In the genomic region with DNA sequence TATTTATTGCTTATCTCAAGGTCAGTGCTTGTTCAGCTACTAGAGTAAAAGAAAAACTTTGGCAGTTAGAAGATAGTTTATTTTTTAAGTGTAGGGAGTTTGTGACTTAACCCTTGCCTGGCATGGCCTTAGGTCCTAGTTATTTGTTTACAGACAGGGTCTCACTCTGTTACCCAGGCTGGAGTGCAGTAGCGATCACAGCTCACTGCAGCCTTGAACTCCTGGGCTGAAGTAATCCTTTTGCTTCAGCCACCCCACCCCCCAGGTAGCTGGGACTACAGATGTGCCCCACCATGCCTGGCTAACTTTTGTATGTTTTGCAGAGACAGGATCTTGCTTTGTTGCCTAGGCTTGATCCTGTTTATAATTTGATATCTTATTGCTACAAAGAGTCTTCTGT, we compare ENCODE assay signal across 1 cellular context.
TF ChIP-seq lines count a peak whose summit lies in the region.

No MANE protein-coding gene starts in this region.

TF ChIP-seq in HepG2, 621 proteins besides CTCF, POLR2A, EP300 and RAD21 (continued from another document and continues in another):
- TF ChIP-seq, protein P1, sequence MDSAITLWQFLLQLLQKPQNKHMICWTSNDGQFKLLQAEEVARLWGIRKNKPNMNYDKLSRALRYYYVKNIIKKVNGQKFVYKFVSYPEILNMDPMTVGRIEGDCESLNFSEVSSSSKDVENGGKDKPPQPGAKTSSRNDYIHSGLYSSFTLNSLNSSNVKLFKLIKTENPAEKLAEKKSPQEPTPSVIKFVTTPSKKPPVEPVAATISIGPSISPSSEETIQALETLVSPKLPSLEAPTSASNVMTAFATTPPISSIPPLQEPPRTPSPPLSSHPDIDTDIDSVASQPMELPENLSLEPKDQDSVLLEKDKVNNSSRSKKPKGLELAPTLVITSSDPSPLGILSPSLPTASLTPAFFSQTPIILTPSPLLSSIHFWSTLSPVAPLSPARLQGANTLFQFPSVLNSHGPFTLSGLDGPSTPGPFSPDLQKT (CRISPR knock-in tag; IDR thresholded peaks at IDR 0.05; ENCODE audit: borderline replicate concordance): no peak
- TF ChIP-seq CBX5 (CRISPR knock-in tag; IDR thresholded peaks at IDR 0.05; ENCODE audit: borderline replicate concordance): no peak
- peak; percentile 70; the same call in 1 of the 2 replicates for TF ChIP-seq FOXK1 (CRISPR knock-in tag; IDR thresholded peaks at IDR 0.05; ENCODE audit: borderline replicate concordance, low read depth)
- TF ChIP-seq ZNF614 (CRISPR knock-in tag; IDR thresholded peaks at IDR 0.05; ENCODE audit: borderline replicate concordance): peak; percentile 51; the same call in 1 of the 2 replicates
- no peak for TF ChIP-seq CCDC6 (CRISPR knock-in tag; IDR thresholded peaks at IDR 0.05)
- TF ChIP-seq KAT7 (CRISPR knock-in tag; IDR thresholded peaks at IDR 0.05; ENCODE audit: borderline replicate concordance): peak; percentile 67; the same call in 1 of the 2 replicates
- TF ChIP-seq, protein P2, sequence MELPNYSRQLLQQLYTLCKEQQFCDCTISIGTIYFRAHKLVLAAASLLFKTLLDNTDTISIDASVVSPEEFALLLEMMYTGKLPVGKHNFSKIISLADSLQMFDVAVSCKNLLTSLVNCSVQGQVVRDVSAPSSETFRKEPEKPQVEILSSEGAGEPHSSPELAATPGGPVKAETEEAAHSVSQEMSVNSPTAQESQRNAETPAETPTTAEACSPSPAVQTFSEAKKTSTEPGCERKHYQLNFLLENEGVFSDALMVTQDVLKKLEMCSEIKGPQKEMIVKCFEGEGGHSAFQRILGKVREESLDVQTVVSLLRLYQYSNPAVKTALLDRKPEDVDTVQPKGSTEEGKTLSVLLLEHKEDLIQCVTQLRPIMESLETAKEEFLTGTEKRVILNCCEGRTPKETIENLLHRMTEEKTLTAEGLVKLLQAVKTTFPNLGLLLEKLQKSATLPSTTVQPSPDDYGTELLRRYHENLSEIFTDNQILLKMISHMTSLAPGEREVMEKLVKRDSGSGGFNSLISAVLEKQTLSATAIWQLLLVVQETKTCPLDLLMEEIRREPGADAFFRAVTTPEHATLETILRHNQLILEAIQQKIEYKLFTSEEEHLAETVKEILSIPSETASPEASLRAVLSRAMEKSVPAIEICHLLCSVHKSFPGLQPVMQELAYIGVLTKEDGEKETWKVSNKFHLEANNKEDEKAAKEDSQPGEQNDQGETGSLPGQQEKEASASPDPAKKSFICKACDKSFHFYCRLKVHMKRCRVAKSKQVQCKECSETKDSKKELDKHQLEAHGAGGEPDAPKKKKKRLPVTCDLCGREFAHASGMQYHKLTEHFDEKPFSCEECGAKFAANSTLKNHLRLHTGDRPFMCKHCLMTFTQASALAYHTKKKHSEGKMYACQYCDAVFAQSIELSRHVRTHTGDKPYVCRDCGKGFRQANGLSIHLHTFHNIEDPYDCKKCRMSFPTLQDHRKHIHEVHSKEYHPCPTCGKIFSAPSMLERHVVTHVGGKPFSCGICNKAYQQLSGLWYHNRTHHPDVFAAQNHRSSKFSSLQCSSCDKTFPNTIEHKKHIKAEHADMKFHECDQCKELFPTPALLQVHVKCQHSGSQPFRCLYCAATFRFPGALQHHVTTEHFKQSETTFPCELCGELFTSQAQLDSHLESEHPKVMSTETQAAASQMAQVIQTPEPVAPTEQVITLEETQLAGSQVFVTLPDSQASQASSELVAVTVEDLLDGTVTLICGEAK (IDR thresholded peaks at IDR 0.05): no peak
- TF ChIP-seq, protein P2 (CRISPR knock-in tag; IDR thresholded peaks at IDR 0.05): no peak
- TF ChIP-seq ZSCAN31 (CRISPR knock-in tag; IDR thresholded peaks at IDR 0.05; ENCODE audit: low read depth): no peak
- TF ChIP-seq, protein P3, sequence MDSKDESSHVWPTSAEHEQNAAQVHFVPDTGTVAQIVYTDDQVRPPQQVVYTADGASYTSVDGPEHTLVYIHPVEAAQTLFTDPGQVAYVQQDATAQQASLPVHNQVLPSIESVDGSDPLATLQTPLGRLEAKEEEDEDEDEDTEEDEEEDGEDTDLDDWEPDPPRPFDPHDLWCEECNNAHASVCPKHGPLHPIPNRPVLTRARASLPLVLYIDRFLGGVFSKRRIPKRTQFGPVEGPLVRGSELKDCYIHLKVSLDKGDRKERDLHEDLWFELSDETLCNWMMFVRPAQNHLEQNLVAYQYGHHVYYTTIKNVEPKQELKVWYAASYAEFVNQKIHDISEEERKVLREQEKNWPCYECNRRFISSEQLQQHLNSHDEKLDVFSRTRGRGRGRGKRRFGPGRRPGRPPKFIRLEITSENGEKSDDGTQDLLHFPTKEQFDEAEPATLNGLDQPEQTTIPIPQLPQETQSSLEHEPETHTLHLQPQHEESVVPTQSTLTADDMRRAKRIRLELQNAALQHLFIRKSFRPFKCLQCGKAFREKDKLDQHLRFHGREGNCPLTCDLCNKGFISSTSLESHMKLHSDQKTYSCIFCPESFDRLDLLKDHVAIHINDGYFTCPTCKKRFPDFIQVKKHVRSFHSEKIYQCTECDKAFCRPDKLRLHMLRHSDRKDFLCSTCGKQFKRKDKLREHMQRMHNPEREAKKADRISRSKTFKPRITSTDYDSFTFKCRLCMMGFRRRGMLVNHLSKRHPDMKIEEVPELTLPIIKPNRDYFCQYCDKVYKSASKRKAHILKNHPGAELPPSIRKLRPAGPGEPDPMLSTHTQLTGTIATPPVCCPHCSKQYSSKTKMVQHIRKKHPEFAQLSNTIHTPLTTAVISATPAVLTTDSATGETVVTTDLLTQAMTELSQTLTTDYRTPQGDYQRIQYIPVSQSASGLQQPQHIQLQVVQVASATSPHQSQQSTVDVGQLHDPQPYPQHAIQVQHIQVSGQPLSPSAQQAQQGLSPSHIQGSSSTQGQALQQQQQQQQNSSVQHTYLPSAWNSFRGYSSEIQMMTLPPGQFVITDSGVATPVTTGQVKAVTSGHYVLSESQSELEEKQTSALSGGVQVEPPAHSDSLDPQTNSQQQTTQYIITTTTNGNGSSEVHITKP (CRISPR knock-in tag; IDR thresholded peaks at IDR 0.05; ENCODE audit: low read depth): no peak
- no peak for TF ChIP-seq SOX6 (IDR thresholded peaks at IDR 0.05)
- peak; percentile 59; the same call in 1 of the 2 replicates for TF ChIP-seq SOX6 (CRISPR knock-in tag; IDR thresholded peaks at IDR 0.05)
- 0 out of 2 replicates have a peak, but pooled peaks have one; percentile 32 for TF ChIP-seq PHF8 (CRISPR knock-in tag; IDR thresholded peaks at IDR 0.05)
- peak; percentile 35 for TF ChIP-seq PHF5A (CRISPR knock-in tag; IDR thresholded peaks at IDR 0.05; ENCODE audit: low read depth, unreplicated experiment)
- TF ChIP-seq TBL1XR1 (IDR thresholded peaks at IDR 0.05; ENCODE audit: borderline replicate concordance, low read length, partially characterized antibody): no peak
- peak; percentile 96 for TF ChIP-seq PITX1 (CRISPR knock-in tag; IDR thresholded peaks at IDR 0.05)
- TF ChIP-seq, protein P4, sequence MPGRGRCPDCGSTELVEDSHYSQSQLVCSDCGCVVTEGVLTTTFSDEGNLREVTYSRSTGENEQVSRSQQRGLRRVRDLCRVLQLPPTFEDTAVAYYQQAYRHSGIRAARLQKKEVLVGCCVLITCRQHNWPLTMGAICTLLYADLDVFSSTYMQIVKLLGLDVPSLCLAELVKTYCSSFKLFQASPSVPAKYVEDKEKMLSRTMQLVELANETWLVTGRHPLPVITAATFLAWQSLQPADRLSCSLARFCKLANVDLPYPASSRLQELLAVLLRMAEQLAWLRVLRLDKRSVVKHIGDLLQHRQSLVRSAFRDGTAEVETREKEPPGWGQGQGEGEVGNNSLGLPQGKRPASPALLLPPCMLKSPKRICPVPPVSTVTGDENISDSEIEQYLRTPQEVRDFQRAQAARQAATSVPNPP (CRISPR knock-in tag; IDR thresholded peaks at IDR 0.05): 0 out of 2 replicates have a peak, but pooled peaks have one; percentile 32
- peak; percentile 37; the same call in 1 of the 2 replicates for TF ChIP-seq KAT8 (CRISPR knock-in tag; IDR thresholded peaks at IDR 0.05)
- TF ChIP-seq THAP11 (CRISPR knock-in tag; IDR thresholded peaks at IDR 0.05): peak; percentile 60
- 0 out of 2 replicates have a peak, but pooled peaks have one; percentile 17 for TF ChIP-seq HMG20B (CRISPR knock-in tag; conservative IDR thresholded peaks at IDR 0.05)
- TF ChIP-seq BCL6 (CRISPR knock-in tag; IDR thresholded peaks at IDR 0.05): 0 out of 2 replicates have a peak, but pooled peaks have one; percentile 25
- no peak for TF ChIP-seq ZNF343 (CRISPR knock-in tag; IDR thresholded peaks at IDR 0.05)
- no peak for TF ChIP-seq ZNF563 (CRISPR knock-in tag; IDR thresholded peaks at IDR 0.05)
- no peak for TF ChIP-seq TEAD2 (CRISPR knock-in tag; IDR thresholded peaks at IDR 0.05)
- TF ChIP-seq, protein P5, sequence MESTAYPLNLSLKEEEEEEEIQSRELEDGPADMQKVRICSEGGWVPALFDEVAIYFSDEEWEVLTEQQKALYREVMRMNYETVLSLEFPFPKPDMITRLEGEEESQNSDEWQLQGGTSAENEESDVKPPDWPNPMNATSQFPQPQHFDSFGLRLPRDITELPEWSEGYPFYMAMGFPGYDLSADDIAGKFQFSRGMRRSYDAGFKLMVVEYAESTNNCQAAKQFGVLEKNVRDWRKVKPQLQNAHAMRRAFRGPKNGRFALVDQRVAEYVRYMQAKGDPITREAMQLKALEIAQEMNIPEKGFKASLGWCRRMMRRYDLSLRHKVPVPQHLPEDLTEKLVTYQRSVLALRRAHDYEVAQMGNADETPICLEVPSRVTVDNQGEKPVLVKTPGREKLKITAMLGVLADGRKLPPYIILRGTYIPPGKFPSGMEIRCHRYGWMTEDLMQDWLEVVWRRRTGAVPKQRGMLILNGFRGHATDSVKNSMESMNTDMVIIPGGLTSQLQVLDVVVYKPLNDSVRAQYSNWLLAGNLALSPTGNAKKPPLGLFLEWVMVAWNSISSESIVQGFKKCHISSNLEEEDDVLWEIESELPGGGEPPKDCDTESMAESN (CRISPR knock-in tag; conservative IDR thresholded peaks at IDR 0.05): 0 out of 2 replicates have a peak, but pooled peaks have one; percentile 47
- peak; percentile 74 for TF ChIP-seq HNF4A (CRISPR knock-in tag; IDR thresholded peaks at IDR 0.05)
- TF ChIP-seq FOXP1 (IDR thresholded peaks at IDR 0.05): no peak
- TF ChIP-seq FOXP1 (CRISPR knock-in tag; IDR thresholded peaks at IDR 0.05): peak; percentile 71; the same call in 1 of the 2 replicates
- peak; percentile 67; the same call in 1 of the 2 replicates for TF ChIP-seq IRF2 (CRISPR knock-in tag; IDR thresholded peaks at IDR 0.05)
- peak; percentile 48; the same call in 1 of the 2 replicates for TF ChIP-seq HOXA3 (CRISPR knock-in tag; IDR thresholded peaks at IDR 0.05)
- peak; percentile 57; the same call in 1 of the 2 replicates for TF ChIP-seq MIXL1 (CRISPR knock-in tag; IDR thresholded peaks at IDR 0.05)
- TF ChIP-seq KDM6A (CRISPR knock-in tag; IDR thresholded peaks at IDR 0.05; ENCODE audit: low read depth): peak; percentile 32; the same call in 1 of the 2 replicates
- TF ChIP-seq, protein P6, sequence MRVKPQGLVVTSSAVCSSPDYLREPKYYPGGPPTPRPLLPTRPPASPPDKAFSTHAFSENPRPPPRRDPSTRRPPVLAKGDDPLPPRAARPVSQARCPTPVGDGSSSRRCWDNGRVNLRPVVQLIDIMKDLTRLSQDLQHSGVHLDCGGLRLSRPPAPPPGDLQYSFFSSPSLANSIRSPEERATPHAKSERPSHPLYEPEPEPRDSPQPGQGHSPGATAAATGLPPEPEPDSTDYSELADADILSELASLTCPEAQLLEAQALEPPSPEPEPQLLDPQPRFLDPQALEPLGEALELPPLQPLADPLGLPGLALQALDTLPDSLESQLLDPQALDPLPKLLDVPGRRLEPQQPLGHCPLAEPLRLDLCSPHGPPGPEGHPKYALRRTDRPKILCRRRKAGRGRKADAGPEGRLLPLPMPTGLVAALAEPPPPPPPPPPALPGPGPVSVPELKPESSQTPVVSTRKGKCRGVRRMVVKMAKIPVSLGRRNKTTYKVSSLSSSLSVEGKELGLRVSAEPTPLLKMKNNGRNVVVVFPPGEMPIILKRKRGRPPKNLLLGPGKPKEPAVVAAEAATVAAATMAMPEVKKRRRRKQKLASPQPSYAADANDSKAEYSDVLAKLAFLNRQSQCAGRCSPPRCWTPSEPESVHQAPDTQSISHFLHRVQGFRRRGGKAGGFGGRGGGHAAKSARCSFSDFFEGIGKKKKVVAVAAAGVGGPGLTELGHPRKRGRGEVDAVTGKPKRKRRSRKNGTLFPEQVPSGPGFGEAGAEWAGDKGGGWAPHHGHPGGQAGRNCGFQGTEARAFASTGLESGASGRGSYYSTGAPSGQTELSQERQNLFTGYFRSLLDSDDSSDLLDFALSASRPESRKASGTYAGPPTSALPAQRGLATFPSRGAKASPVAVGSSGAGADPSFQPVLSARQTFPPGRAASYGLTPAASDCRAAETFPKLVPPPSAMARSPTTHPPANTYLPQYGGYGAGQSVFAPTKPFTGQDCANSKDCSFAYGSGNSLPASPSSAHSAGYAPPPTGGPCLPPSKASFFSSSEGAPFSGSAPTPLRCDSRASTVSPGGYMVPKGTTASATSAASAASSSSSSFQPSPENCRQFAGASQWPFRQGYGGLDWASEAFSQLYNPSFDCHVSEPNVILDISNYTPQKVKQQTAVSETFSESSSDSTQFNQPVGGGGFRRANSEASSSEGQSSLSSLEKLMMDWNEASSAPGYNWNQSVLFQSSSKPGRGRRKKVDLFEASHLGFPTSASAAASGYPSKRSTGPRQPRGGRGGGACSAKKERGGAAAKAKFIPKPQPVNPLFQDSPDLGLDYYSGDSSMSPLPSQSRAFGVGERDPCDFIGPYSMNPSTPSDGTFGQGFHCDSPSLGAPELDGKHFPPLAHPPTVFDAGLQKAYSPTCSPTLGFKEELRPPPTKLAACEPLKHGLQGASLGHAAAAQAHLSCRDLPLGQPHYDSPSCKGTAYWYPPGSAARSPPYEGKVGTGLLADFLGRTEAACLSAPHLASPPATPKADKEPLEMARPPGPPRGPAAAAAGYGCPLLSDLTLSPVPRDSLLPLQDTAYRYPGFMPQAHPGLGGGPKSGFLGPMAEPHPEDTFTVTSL (CRISPR knock-in tag; IDR thresholded peaks at IDR 0.05; ENCODE audit: borderline replicate concordance): peak; percentile 30; the same call in 1 of the 2 replicates
- TF ChIP-seq FOXA1 (IDR thresholded peaks at IDR 0.05): no peak
- no peak; the same call in 1 of the 2 replicates for TF ChIP-seq FOXA1 (CRISPR knock-in tag; IDR thresholded peaks at IDR 0.05)
